Comparison of ENCODE assay signal across 29 cellular contexts in genomic region chr2:76385943-76386342, GRCh38.
"Had no signal": no experiment of that assay in that cellular context is flagged by ENCODE, and none has a peak within 500 bp of the region (broad histone marks: within the 10 kb centered on the region; RNA-seq: fewer than 3 reads in every experiment).

No MANE protein-coding gene starts in this region.

- H3K4me3 ChIP-seq: ovary, psoas muscle, right lobe of liver, sigmoid colon, stomach, thoracic aorta, thyroid gland, tibial nerve, upper lobe of left lung, vagina had no signal

- H3K36me3 Mint-ChIP-seq: natural killer cell treated with Interleukin-12 subunit alpha and Interleukin-12 subunit beta and Interleukin-15 and Interleukin-18, amount 100 ng/mL, for 72 hours; stimulated activated effector memory CD8-positive, alpha-beta T cell treated with anti-CD3 and anti-CD28 coated beads, Interleukin-12 subunit alpha, Interleukin-12 subunit beta, amount 100 ng/mL, for 72 hours; stimulated activated naive B cell treated with anti-CD40 and anti-IgM and Interleukin-4, amounts not matched to agents 10 μg/mL and 1 μg/mL and 100 μg/mL, for 72 hours had no signal

- H3K27ac Mint-ChIP-seq: naive thymus-derived CD8-positive, alpha-beta T cell; natural killer cell treated with Interleukin-12 subunit alpha and Interleukin-12 subunit beta and Interleukin-15 and Interleukin-18, amount 100 ng/mL, for 72 hours; nephron progenitor cell; progenitor cell of endocrine pancreas; stimulated activated effector memory CD8-positive, alpha-beta T cell treated with anti-CD3 and anti-CD28 coated beads, Interleukin-12 subunit alpha, Interleukin-12 subunit beta, amount 100 ng/mL, for 72 hours; stimulated activated naive B cell treated with anti-CD40 and anti-IgM and Interleukin-4, amounts not matched to agents 10 μg/mL and 1 μg/mL and 100 μg/mL, for 72 hours; stimulated activated naive CD8-positive, alpha-beta T cell treated with anti-CD3 and anti-CD28 coated beads, Interleukin-15, Interleukin-2, amounts not matched to agents 100 ng/mL and 50 ng/mL, for 24 hours had no signal

- ATAC-seq: naive thymus-derived CD8-positive, alpha-beta T cell; natural killer cell treated with Interleukin-12 subunit alpha and Interleukin-12 subunit beta and Interleukin-15 and Interleukin-18, amount 100 ng/mL, for 72 hours; psoas muscle; right cardiac atrium; right lobe of liver; stimulated activated effector memory CD8-positive, alpha-beta T cell treated with anti-CD3 and anti-CD28 coated beads, Interleukin-12 subunit alpha, Interleukin-12 subunit beta, amount 100 ng/mL, for 72 hours; stimulated activated naive B cell treated with anti-CD40 and anti-IgM and Interleukin-4, amounts not matched to agents 10 μg/mL and 1 μg/mL and 100 μg/mL, for 72 hours had no signal

- H3K9ac ChIP-seq: parathyroid adenoma had no signal

- H3K9me3 Mint-ChIP-seq: nephron progenitor cell; stimulated activated naive B cell treated with anti-CD40 and anti-IgM and Interleukin-4, amounts not matched to agents 10 μg/mL and 1 μg/mL and 100 μg/mL, for 72 hours had no signal

- H3K27ac ChIP-seq: neutrophil, ovary, parathyroid adenoma, psoas muscle, right lobe of liver, sigmoid colon, stomach, thoracic aorta, thyroid gland, tibial nerve, upper lobe of left lung, vagina had no signal

- H2AFZ ChIP-seq: parathyroid adenoma had no signal

- H3K4me3 Mint-ChIP-seq: naive thymus-derived CD8-positive, alpha-beta T cell; natural killer cell treated with Interleukin-12 subunit alpha and Interleukin-12 subunit beta and Interleukin-15 and Interleukin-18, amount 100 ng/mL, for 72 hours; nephron progenitor cell; stimulated activated effector memory CD8-positive, alpha-beta T cell treated with anti-CD3 and anti-CD28 coated beads, Interleukin-12 subunit alpha, Interleukin-12 subunit beta, amount 100 ng/mL, for 72 hours; stimulated activated naive B cell treated with anti-CD40 and anti-IgM and Interleukin-4, amounts not matched to agents 10 μg/mL and 1 μg/mL and 100 μg/mL, for 72 hours; stimulated activated naive CD8-positive, alpha-beta T cell treated with anti-CD3 and anti-CD28 coated beads, Interleukin-15, Interleukin-2, amounts not matched to agents 100 ng/mL and 50 ng/mL, for 24 hours had no signal

- H3K9me3 ChIP-seq: neutrophil, ovary, psoas muscle, right lobe of liver, sigmoid colon, stomach, thoracic aorta, thyroid gland, tibial nerve, upper lobe of left lung, vagina had no signal

- H3K27me3 ChIP-seq: neutrophil, ovary, right lobe of liver, sigmoid colon, stomach, thyroid gland, tibial nerve, upper lobe of left lung, vagina had no signal

- H3K36me3 ChIP-seq: neutrophil, ovary, right lobe of liver, sigmoid colon, stomach, thoracic aorta, thyroid gland, tibial nerve, upper lobe of left lung, vagina had no signal

- DNase-seq: naive thymus-derived CD8-positive, alpha-beta T cell; nephron progenitor cell; nucleus accumbens; ovary; posterior cingulate gyrus; psoas muscle; right cardiac atrium; right lobe of liver; sigmoid colon; small intestine; stimulated activated CD4-positive, alpha-beta T cell treated with anti-CD3 and anti-CD28 coated beads, Interleukin-15, amount 100 ng/mL, for 24 hours; stimulated activated CD4-positive, alpha-beta T cell treated with anti-CD3 and anti-CD28 coated beads, Interleukin-2, amount 100 ng/mL, for 24 hours; stimulated activated CD4-positive, alpha-beta T cell treated with anti-CD3 and anti-CD28 coated beads, Interleukin-2, amount 100 ng/mL, for 48 hours; stimulated activated CD4-positive, alpha-beta T cell treated with anti-CD3 and anti-CD28 coated beads, Interleukin-4, amount 100 ng/mL, for 24 hours; stimulated activated naive B cell treated with anti-CD40 and anti-IgM and Interleukin-4, amounts not matched to agents 10 μg/mL and 1 μg/mL and 100 μg/mL, for 72 hours; stimulated activated naive CD4-positive, alpha-beta T cell treated with Interleukin-2 at 50 U/mL for 16 hours; stomach; thyroid gland; trophoblast cell; upper lobe of left lung had no signal

- H3K4me1 Mint-ChIP-seq: naive thymus-derived CD8-positive, alpha-beta T cell; nephron progenitor cell; stimulated activated effector memory CD8-positive, alpha-beta T cell treated with anti-CD3 and anti-CD28 coated beads, Interleukin-12 subunit alpha, Interleukin-12 subunit beta, amount 100 ng/mL, for 72 hours; stimulated activated naive B cell treated with anti-CD40 and anti-IgM and Interleukin-4, amounts not matched to agents 10 μg/mL and 1 μg/mL and 100 μg/mL, for 72 hours had no signal

- H3K27me3 Mint-ChIP-seq: naive thymus-derived CD8-positive, alpha-beta T cell; natural killer cell treated with Interleukin-12 subunit alpha and Interleukin-12 subunit beta and Interleukin-15 and Interleukin-18, amount 100 ng/mL, for 72 hours; progenitor cell of endocrine pancreas; stimulated activated naive B cell treated with anti-CD40 and anti-IgM and Interleukin-4, amounts not matched to agents 10 μg/mL and 1 μg/mL and 100 μg/mL, for 72 hours; stimulated activated naive CD8-positive, alpha-beta T cell treated with anti-CD3 and anti-CD28 coated beads, Interleukin-15, Interleukin-2, amounts not matched to agents 100 ng/mL and 50 ng/mL, for 24 hours had no signal

- H3K79me2 ChIP-seq: parathyroid adenoma had no signal
